10 cellular contexts compared by ENCODE assay signal in genomic region chr7:90710466-90710850, GRCh38.
DNase-seq lines count a peak whose midpoint lies in the region; ATAC-seq, FAIRE-seq and TF ChIP-seq lines count a peak whose summit lies in the region.
"Had no signal": no experiment of that assay in that cellular context is flagged by ENCODE, and none has a peak within 500 bp of the region (broad histone marks: within the 10 kb centered on the region; RNA-seq: fewer than 3 reads in every experiment).

No MANE protein-coding gene starts in this region.

- peak; percentile 10 for ATAC-seq in GM21447 (IDR thresholded peaks at IDR 0.05; ENCODE audit: unreplicated experiment)
- ATAC-seq in left lobe of liver: peak; percentile 5
- no peak for ATAC-seq in GM18505 (IDR thresholded peaks at IDR 0.05; ENCODE audit: unreplicated experiment)
- no peak for ATAC-seq in HG03159 (IDR thresholded peaks at IDR 0.05; ENCODE audit: unreplicated experiment)

- TF ChIP-seq CTCF in D721Med (IDR thresholded peaks at IDR 0.05; ENCODE audit: insufficient read depth, missing control alignments): no peak

- DNase-seq in DMS79 (lab: John Stamatoyannopoulos, UW): peak; percentile 17
- peak; percentile 54 for DNase-seq in NAMALWA (ENCODE audit: low spot score)
- DNase-seq in left lobe of liver (ENCODE audit: low spot score): no peak
- DNase-seq in globus pallidus (ENCODE audit: low spot score): no peak
- no peak for DNase-seq in D721Med (ENCODE audit: insufficient read length, low spot score)
- DNase-seq: kidney glomerular epithelial cell; stimulated activated CD4-positive, alpha-beta T cell treated with anti-CD3 and anti-CD28 coated beads, Interleukin-4, amount 100 ng/mL, for 4 hours had no signal

- FAIRE-seq in D721Med (lab: Jason Lieb, UNC): no peak

- no peak for TF ChIP-seq POLR2A in GM18505 (IDR thresholded peaks at IDR 0.05; ENCODE audit: borderline replicate concordance, extremely low read depth, insufficient read depth, insufficient read length)

Comparison
In these comparisons a context has a peak if more than half of its experiments do, and no peak if none do; other contexts are left out.
1. DNase-seq: peak in DMS79 (single experiment) and NAMALWA (single experiment); none in left lobe of liver (single experiment), globus pallidus (single experiment) and D721Med (single experiment).
2. ATAC-seq: peak in GM21447 (single experiment) and left lobe of liver (single experiment); none in GM18505 (single experiment) and HG03159 (single experiment).